In the genomic region with DNA sequence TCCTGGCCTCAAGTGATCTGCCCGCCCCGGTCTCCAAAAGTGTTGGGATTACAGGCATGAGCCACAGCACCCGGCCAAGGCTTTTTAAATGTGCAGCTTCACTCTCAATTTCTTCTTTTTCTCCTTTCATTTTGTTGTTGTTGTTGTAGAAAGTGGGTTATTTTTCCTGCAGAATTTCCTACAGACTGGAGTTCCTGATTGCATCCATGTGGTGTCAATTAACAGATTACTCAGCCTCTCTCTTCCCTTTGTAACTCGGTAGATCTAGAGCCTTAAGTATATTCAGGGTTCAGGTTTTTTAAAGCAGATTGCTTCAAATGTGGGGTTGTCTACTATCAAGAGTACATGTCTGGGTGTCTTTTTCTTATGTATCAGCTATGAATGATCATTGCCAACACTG, we compare ENCODE assay signal across 17 cellular contexts. TPM values are rescaled to one million over a fixed set of nuclear protein-coding genes. Genes with fewer than 3 reads are reported as not detected.
"Had no signal": no experiment of that assay in that cellular context is flagged by ENCODE, and none has a peak within 500 bp of the region (broad histone marks: within the 10 kb centered on the region; RNA-seq: fewer than 3 reads in every experiment).

No MANE protein-coding gene starts in this region.

RNA-seq across cellular contexts. Expression of gene S100A7, which starts 11.6 kb away (rescaled TPM):
- total RNA-seq: natural killer cell treated with Interleukin-12 subunit alpha and Interleukin-12 subunit beta and Interleukin-15 and Interleukin-18, amount 100 ng/mL, for 72 hours; neural crest cell; omental fat pad; osteocyte; pancreas; posterior vena cava; prostate gland; pulmonary artery endothelial cell; right atrium auricular region; smooth muscle cell; spleen; testis; transverse colon; upper lobe of right lung; urinary bladder had no signal
- polyA plus RNA-seq: pancreas, smooth muscle cell, spleen, urinary bladder had no signal

RNA-seq across cellular contexts. Expression of gene S100A7A, which starts 32.5 kb away (rescaled TPM):
- total RNA-seq: natural killer cell treated with Interleukin-12 subunit alpha and Interleukin-12 subunit beta and Interleukin-15 and Interleukin-18, amount 100 ng/mL, for 72 hours; neural crest cell; omental fat pad; osteocyte; pancreas; posterior vena cava; prostate gland; pulmonary artery endothelial cell; right atrium auricular region; sciatic nerve; smooth muscle cell; spleen; testis; transverse colon; upper lobe of right lung; urinary bladder; uterus had no signal
- polyA plus RNA-seq: pancreas, smooth muscle cell, spleen, urinary bladder had no signal

RNA-seq across cellular contexts. Expression of gene S100A8, which starts 58.0 kb away (rescaled TPM):
- total RNA-seq: neural crest cell, osteocyte, pulmonary artery endothelial cell, smooth muscle cell had no signal
